Comparison of ENCODE assay signal across 25 cellular contexts in the genomic region with DNA sequence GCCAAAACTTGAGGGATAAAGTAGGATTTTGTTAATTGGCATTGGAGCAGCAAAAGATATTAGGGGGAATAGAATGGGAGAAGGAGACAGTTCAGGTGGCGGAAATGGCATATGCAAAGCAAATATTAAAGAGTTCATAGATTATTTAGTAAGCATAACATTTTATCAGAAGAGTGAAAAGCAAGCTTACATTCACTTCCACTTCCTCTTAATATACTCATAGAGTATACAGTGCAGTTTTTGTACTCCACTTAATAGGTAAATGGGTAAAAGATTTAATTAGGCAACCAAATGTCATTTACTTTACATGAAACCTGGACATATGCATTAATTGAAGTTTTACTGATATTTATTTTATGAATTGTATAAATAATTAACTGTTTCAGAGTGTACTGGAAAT.
A peak's percentile ranks its signal among the peaks of the same experiment; 100 is the strongest.
DNase-seq lines count a peak whose midpoint lies in the region; ATAC-seq, FAIRE-seq and TF ChIP-seq lines count a peak whose summit lies in the region.
"Had no signal": no experiment of that assay in that cellular context is flagged by ENCODE, and none has a peak within 500 bp of the region (broad histone marks: within the 10 kb centered on the region; RNA-seq: fewer than 3 reads in every experiment).

No MANE protein-coding gene starts in this region.

- no peak for FAIRE-seq in GM12878 (lab: Jason Lieb, UNC)
- FAIRE-seq: A549, D721Med, H54 had no signal

- no peak overlapping the region for H3K27ac ChIP-seq in GM12878 (ENCODE audit: control insufficient read depth, insufficient read depth)
- H3K27ac ChIP-seq: A549; BLaER1 treated with 17β-estradiol and CSF1 and Interleukin-3, amounts not matched to agents 10 nM and 100 nM had no signal

- no peak overlapping the region for H3K9ac ChIP-seq in GM12878 (ENCODE audit: control insufficient read depth, insufficient read depth, low read length)
- H3K9ac ChIP-seq: BLaER1 treated with 17β-estradiol and CSF1 and Interleukin-3, amounts not matched to agents 10 nM and 100 nM had no signal

- intact Hi-C loops in GM12878 (cut with micrococcal nuclease; ENCODE audit: unreplicated experiment) = no loop called here

- DNase-seq in SIG-M5 treated with dmso at 0.1 percent for 504 hours (lab: John Stamatoyannopoulos, UW; ENCODE audit: unreplicated experiment) = peak; percentile 1
- no peak for DNase-seq in SIG-M5 (lab: John Stamatoyannopoulos, UW)
- peak; percentile 6 for DNase-seq in NAMALWA (ENCODE audit: low spot score)
- no peak for DNase-seq in GM12878 (ENCODE audit: low read depth, low spot score)
- DNase-seq in stimulated activated effector memory CD8-positive, alpha-beta T cell treated with anti-CD3 and anti-CD28 coated beads, Interleukin-12 subunit alpha, Interleukin-12 subunit beta, amount 100 ng/mL, for 72 hours (ENCODE audit: low spot score in 2 of 2) = no peak
- no peak for DNase-seq in NCI-H2227 (lab: John Stamatoyannopoulos, UW; ENCODE audit: unreplicated experiment)
- DNase-seq in SW480 (ENCODE audit: low spot score) = no peak
- DNase-seq: 8988T; ACHN; AML-193; BE2C; CD4-positive, alpha-beta T cell; CD8-positive, alpha-beta memory T cell; DMS 273 treated with DMSO at 0.1 percent for 48 hours; DMS79 treated with DMSO at 0.1 percent for 48 hours; GF-D8; GOT3; HFFc6 had no signal

- no peaks in the 10 kb centered on the region for H4K20me1 ChIP-seq in GM12878 (ENCODE audit: control insufficient read depth, insufficient read depth)
- H4K20me1 ChIP-seq: BLaER1 treated with 17β-estradiol and CSF1 and Interleukin-3, amounts not matched to agents 10 nM and 100 nM had no signal

- no peak overlapping the region for H3K27ac Mint-ChIP-seq in stimulated activated effector memory CD8-positive, alpha-beta T cell treated with anti-CD3 and anti-CD28 coated beads, Interleukin-12 subunit alpha, Interleukin-12 subunit beta, amount 100 ng/mL, for 72 hours
- H3K27ac Mint-ChIP-seq: CD14-positive monocyte; CD4-positive, alpha-beta T cell; CD8-positive, alpha-beta memory T cell; HFFc6 had no signal

- POLR2A ChIA-PET in GM12878 (lab: Charles Lee) = no interaction called here

- TF ChIP-seq EP300 in GM12878 (IDR thresholded peaks at IDR 0.05; ENCODE audit: borderline replicate concordance in 1 of 2, control insufficient read depth in 1 of 2, low read depth in 2 of 2, low read length in 2 of 2) = no peak

- no peaks in the 10 kb centered on the region for H3K27me3 ChIP-seq in GM12878 (replicated peaks in 1 of 2; ENCODE audit: control insufficient read depth in 2 of 2, insufficient read depth in 2 of 2, low read length in 1 of 2)
- H3K27me3 ChIP-seq: BE2C; BLaER1 treated with 17β-estradiol and CSF1 and Interleukin-3, amounts not matched to agents 10 nM and 100 nM had no signal

- H3K4me1 ChIP-seq in GM12878 (ENCODE audit: control insufficient read depth, insufficient read depth, low read length) = no peaks in the 10 kb centered on the region
- H3K4me1 ChIP-seq: A549; BE2C; BLaER1 treated with 17β-estradiol and CSF1 and Interleukin-3, amounts not matched to agents 10 nM and 100 nM; HAP-1 had no signal

- RAD21 ChIA-PET in GM12878 (lab: Charles Lee; ENCODE audit: unreplicated experiment) = no interaction called here

- ATAC-seq in HG02885 (IDR thresholded peaks at IDR 0.05; ENCODE audit: poor library complexity, unreplicated experiment) (peak; percentile 48), GM12878 (peak; percentile 45)
- ATAC-seq in stimulated activated effector memory CD8-positive, alpha-beta T cell treated with anti-CD3 and anti-CD28 coated beads, Interleukin-12 subunit alpha, Interleukin-12 subunit beta, amount 100 ng/mL, for 72 hours = no peak
- ATAC-seq: A549 had no signal

- 5% methylated on average over 1 of the region's 1 CpG for WGBS in GM12878 (ENCODE audit: insufficient coverage, insufficient replicate concordance, low lambda C conversion rate, missing lambda C conversion rate)

- in situ Hi-C loops in GM12878 (cut with MboI) = no loop called here

- no peak overlapping the region for H3K4me3 ChIP-seq in GM12878
- H3K4me3 ChIP-seq: A549; BLaER1 treated with 17β-estradiol and CSF1 and Interleukin-3, amounts not matched to agents 10 nM and 100 nM; HAP-1 had no signal

- CTCF ChIA-PET in GM12878 (lab: Yijun Ruan, JAX) = no interaction called here

- no peak for TF ChIP-seq RAD21 in GM12878 (IDR thresholded peaks at IDR 0.05; ENCODE audit: insufficient read depth, low read depth, low read length)

- no TSS peak for BruUV-seq in GM12878 (replicated peaks; lab: Mats Ljungman, UMichigan)

- no peak overlapping the region for H3K4me3 Mint-ChIP-seq in stimulated activated effector memory CD8-positive, alpha-beta T cell treated with anti-CD3 and anti-CD28 coated beads, Interleukin-12 subunit alpha, Interleukin-12 subunit beta, amount 100 ng/mL, for 72 hours
- H3K4me3 Mint-ChIP-seq: CD14-positive monocyte; CD4-positive, alpha-beta T cell; CD8-positive, alpha-beta memory T cell; HFFc6 had no signal

- H3K79me2 ChIP-seq in GM12878 (ENCODE audit: control insufficient read depth, insufficient read depth, low read length) = no peaks in the 10 kb centered on the region

- no peak for TF ChIP-seq CTCF in GM12878 (IDR thresholded peaks at IDR 0.05 in 2 of 3, conservative IDR thresholded peaks at IDR 0.05 in 1 of 3; ENCODE audit: control insufficient read depth in 2 of 3, extremely low read depth in 1 of 3, insufficient read depth in 1 of 3, low read depth in 3 of 3, low read length in 3 of 3)

- TF ChIP-seq POLR2A in GM12878 (IDR thresholded peaks at IDR 0.05; ENCODE audit: low read depth, low read length) = no peak

- H3K4me2 ChIP-seq in GM12878 (ENCODE audit: control insufficient read depth, insufficient read depth) = no peak overlapping the region
- H3K4me2 ChIP-seq: A549; BLaER1 treated with 17β-estradiol and CSF1 and Interleukin-3, amounts not matched to agents 10 nM and 100 nM had no signal

- no peaks in the 10 kb centered on the region for H3K36me3 Mint-ChIP-seq in stimulated activated effector memory CD8-positive, alpha-beta T cell treated with anti-CD3 and anti-CD28 coated beads, Interleukin-12 subunit alpha, Interleukin-12 subunit beta, amount 100 ng/mL, for 72 hours
- H3K36me3 Mint-ChIP-seq: CD14-positive monocyte; CD8-positive, alpha-beta memory T cell had no signal

- peaks cover 2% of the 10 kb centered on the region for H3K9me3 Mint-ChIP-seq in stimulated activated effector memory CD8-positive, alpha-beta T cell treated with anti-CD3 and anti-CD28 coated beads, Interleukin-12 subunit alpha, Interleukin-12 subunit beta, amount 100 ng/mL, for 72 hours
- H3K9me3 Mint-ChIP-seq: CD4-positive, alpha-beta T cell; CD8-positive, alpha-beta memory T cell; HFFc6 had no signal

- H2AFZ ChIP-seq in GM12878 (ENCODE audit: control insufficient read depth, low read depth, low read length) = no peak overlapping the region

- SMC1A ChIA-PET in GM12878 (lab: Charles Lee; ENCODE audit: uncharacterized antibody, unreplicated experiment) = no interaction called here

- no peaks in the 10 kb centered on the region for H3K4me1 Mint-ChIP-seq in stimulated activated effector memory CD8-positive, alpha-beta T cell treated with anti-CD3 and anti-CD28 coated beads, Interleukin-12 subunit alpha, Interleukin-12 subunit beta, amount 100 ng/mL, for 72 hours
- H3K4me1 Mint-ChIP-seq: CD14-positive monocyte had no signal

- no peaks in the 10 kb centered on the region for H3K9me3 ChIP-seq in GM12878 (replicated peaks; ENCODE audit: control insufficient read depth, insufficient read depth, low read length)
- H3K9me3 ChIP-seq: A549; BE2C; BLaER1 treated with 17β-estradiol and CSF1 and Interleukin-3, amounts not matched to agents 10 nM and 100 nM; HAP-1 had no signal

- H3K36me3 ChIP-seq in GM12878 (ENCODE audit: control insufficient read depth in 2 of 2, insufficient read depth in 2 of 2, low read length in 1 of 2) = no peaks in the 10 kb centered on the region
- H3K36me3 ChIP-seq: BE2C; BLaER1 treated with 17β-estradiol and CSF1 and Interleukin-3, amounts not matched to agents 10 nM and 100 nM; HAP-1 had no signal

TF ChIP-seq in GM12878, 131 proteins besides CTCF, POLR2A, EP300 and RAD21:
- peak; percentile 32; the same call in 1 of the 2 replicates for TF ChIP-seq SPI1 (IDR thresholded peaks at IDR 0.05; ENCODE audit: borderline replicate concordance, insufficient read depth, low read depth, low read length)
- no peak for TF ChIP-seq PAX8 (IDR thresholded peaks at IDR 0.05)

Comparison
In these comparisons a context has a peak if more than half of its experiments do, and no peak if none do; other contexts are left out.
1. DNase-seq: peak in SIG-M5 treated with dmso at 0.1 percent for 504 hours (single experiment) and NAMALWA (single experiment); none in SIG-M5 (single experiment), GM12878 (single experiment), stimulated activated effector memory CD8-positive, alpha-beta T cell treated with anti-CD3 and anti-CD28 coated beads, Interleukin-12 subunit alpha, Interleukin-12 subunit beta, amount 100 ng/mL, for 72 hours (0 of 2), NCI-H2227 (single experiment) and SW480 (single experiment).